Comparison of ENCODE assay signal across 17 cellular contexts in the genomic region with DNA sequence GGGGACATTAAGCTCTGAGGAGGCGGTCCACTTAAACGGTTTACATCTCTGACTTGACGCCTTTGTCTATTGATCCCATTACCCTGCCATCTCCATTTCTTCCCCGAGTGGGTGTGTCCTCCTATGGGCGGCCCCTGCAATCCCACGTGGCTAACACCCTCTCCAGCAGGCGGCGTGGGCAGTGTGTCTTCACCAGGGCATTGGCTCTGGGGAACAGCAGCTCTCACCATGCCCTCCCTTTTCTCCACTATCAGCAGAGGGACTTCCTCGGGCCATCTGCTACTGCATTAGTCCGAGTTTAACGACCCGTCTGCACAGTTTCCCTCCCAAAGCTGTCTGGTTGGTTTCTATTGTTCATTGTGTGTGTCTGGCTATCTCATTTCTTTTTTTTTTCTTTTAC.
A peak's percentile ranks its signal among the peaks of the same experiment; 100 is the strongest.
DNase-seq lines count a peak whose midpoint lies in the region; ATAC-seq and TF ChIP-seq lines count a peak whose summit lies in the region.
"Had no signal": no experiment of that assay in that cellular context is flagged by ENCODE, and none has a peak within 500 bp of the region (broad histone marks: within the 10 kb centered on the region; RNA-seq: fewer than 3 reads in every experiment).

No MANE protein-coding gene starts in this region.

- H3K4me1 Mint-ChIP-seq in nephron progenitor cell (peaks cover 39% of the 10 kb centered on the region), endodermal cell (peaks cover 8% of the 10 kb centered on the region)
- H3K4me1 Mint-ChIP-seq: CD14-positive monocyte had no signal

- H3K27me3 ChIP-seq in endodermal cell (ENCODE audit: control insufficient read depth, insufficient read depth, low read length, poor library complexity, severe bottlenecking): no peaks in the 10 kb centered on the region
- H3K27me3 ChIP-seq: SJCRH30 had no signal

- H3K36me3 Mint-ChIP-seq in activated naive CD4-positive, alpha-beta T cell treated with anti-CD3 and anti-CD28 coated beads, Interleukin-2, amount 50 U/mL, for 72 hours: no peaks in the 10 kb centered on the region
- H3K36me3 Mint-ChIP-seq in nephron progenitor cell (ENCODE audit: low read depth) (peaks cover 8% of the 10 kb centered on the region), endodermal cell (ENCODE audit: low read depth) (no peaks in the 10 kb centered on the region)
- H3K36me3 Mint-ChIP-seq: CD14-positive monocyte had no signal

- WGBS in endodermal cell (ENCODE audit: insufficient coverage in 1 of 2, insufficient read length in 1 of 2), 2 experiments: 91 to 98% methylated on average over 10 to 12 of the region's 12 CpGs

- no peak for DNase-seq in activated naive CD4-positive, alpha-beta T cell treated with anti-CD3 and anti-CD28 coated beads, Interleukin-2, amount 50 U/mL, for 72 hours (ENCODE audit: low spot score in 2 of 2)
- no peak for DNase-seq in activated naive CD4-positive, alpha-beta T cell treated with anti-CD3 and anti-CD28 coated beads, Interleukin-2, amount 50 U/mL, for 16 hours
- DNase-seq in NCI-H524 (lab: John Stamatoyannopoulos, UW): peak; percentile 51 to 60
- DNase-seq in dermis blood vessel endothelial cell: peak; percentile 8
- no peak for DNase-seq in nephron progenitor cell
- DNase-seq in GF-D8 (lab: John Stamatoyannopoulos, UW): no peak
- DNase-seq in endodermal cell: no peak
- DNase-seq: GM23248, KG1, NCI-H1436, NCI-H2081, NCI-H2227 treated with DMSO at 0.1 percent for 48 hours, NCI-H526 treated with DMSO at 0.1 percent for 48 hours, PC-3 had no signal

- no peaks in the 10 kb centered on the region for H3K27me3 Mint-ChIP-seq in nephron progenitor cell (ENCODE audit: low read depth, poor library complexity)
- no peaks in the 10 kb centered on the region for H3K27me3 Mint-ChIP-seq in endodermal cell (ENCODE audit: insufficient read depth)

- TF ChIP-seq CTCF in nephron progenitor cell (IDR thresholded peaks at IDR 0.05) (no peak), endodermal cell (conservative IDR thresholded peaks at IDR 0.05) (no peak)

- H3K27ac ChIP-seq in endodermal cell (ENCODE audit: low read depth, low read length): no peak overlapping the region
- H3K27ac ChIP-seq: GM23248, SJCRH30 had no signal

- H3K9me3 ChIP-seq in endodermal cell (ENCODE audit: control insufficient read depth, low read length): no peaks in the 10 kb centered on the region
- H3K9me3 ChIP-seq: SJCRH30 had no signal

- peak overlapping the region; percentile 15 to 27 for H3K27ac Mint-ChIP-seq in activated naive CD4-positive, alpha-beta T cell treated with anti-CD3 and anti-CD28 coated beads, Interleukin-2, amount 50 U/mL, for 72 hours
- peak overlapping the region; percentile 57 for H3K27ac Mint-ChIP-seq in nephron progenitor cell
- no peak overlapping the region for H3K27ac Mint-ChIP-seq in endodermal cell
- H3K27ac Mint-ChIP-seq: CD14-positive monocyte had no signal

- ATAC-seq in activated naive CD4-positive, alpha-beta T cell treated with anti-CD3 and anti-CD28 coated beads, Interleukin-2, amount 50 U/mL, for 72 hours: no peak
- no peak for ATAC-seq in GM19452 (IDR thresholded peaks at IDR 0.05; ENCODE audit: unreplicated experiment)
- ATAC-seq: PC-3 had no signal

- no peaks in the 10 kb centered on the region for H3K36me3 ChIP-seq in endodermal cell (ENCODE audit: control insufficient read depth, insufficient read depth, low read length)
- H3K36me3 ChIP-seq: SJCRH30 had no signal

- no peak overlapping the region for H3K4me3 ChIP-seq in endodermal cell (ENCODE audit: low read length)
- H3K4me3 ChIP-seq: GM23248, SJCRH30 had no signal

- H3K4me1 ChIP-seq in endodermal cell (ENCODE audit: control insufficient read depth, insufficient read depth, low read length): no peaks in the 10 kb centered on the region
- H3K4me1 ChIP-seq: SJCRH30 had no signal

- peaks cover 5 to 9% of the 10 kb centered on the region in 2 donors for H3K9me3 Mint-ChIP-seq in activated naive CD4-positive, alpha-beta T cell treated with anti-CD3 and anti-CD28 coated beads, Interleukin-2, amount 50 U/mL, for 72 hours
- H3K9me3 Mint-ChIP-seq in nephron progenitor cell (peaks cover 3% of the 10 kb centered on the region), endodermal cell (no peaks in the 10 kb centered on the region)

- no peak overlapping the region for H3K9ac ChIP-seq in endodermal cell (ENCODE audit: extremely low read depth, low read length, poor library complexity, severe bottlenecking)
- H3K9ac ChIP-seq: GM23248 had no signal

- H3K4me3 Mint-ChIP-seq in nephron progenitor cell: no peak overlapping the region
- H3K4me3 Mint-ChIP-seq in endodermal cell: no peak overlapping the region
- H3K4me3 Mint-ChIP-seq: CD14-positive monocyte had no signal

Comparison
In these comparisons a context has a peak if more than half of its experiments do, and no peak if none do; other contexts are left out.
1. DNase-seq: peak in NCI-H524 (2 of 2) and dermis blood vessel endothelial cell (single experiment); none in activated naive CD4-positive, alpha-beta T cell treated with anti-CD3 and anti-CD28 coated beads, Interleukin-2, amount 50 U/mL, for 72 hours (0 of 2), activated naive CD4-positive, alpha-beta T cell treated with anti-CD3 and anti-CD28 coated beads, Interleukin-2, amount 50 U/mL, for 16 hours (single experiment), nephron progenitor cell (single experiment), GF-D8 (single experiment) and endodermal cell (single experiment).